In genomic region chr6:138773177-138774091, GRCh38 we compare ENCODE assay signal across 8 cellular contexts. TPM values are rescaled to one million over a fixed set of nuclear protein-coding genes. Genes with fewer than 3 reads are reported as not detected.
DNase-seq lines count a peak whose midpoint lies in the region; ATAC-seq and TF ChIP-seq lines count a peak whose summit lies in the region.

Gene CCDC28A (plus strand): TSS chr6:138773769. CDS start chr6:138776121, 2,352 bp downstream.

- peak within 1 kb of the TSS; percentile 94 for H3K27ac ChIP-seq in hepatocyte

- no peaks in the 10 kb centered on the region for H3K9me3 ChIP-seq in hepatocyte (ENCODE audit: low read depth)

- peak within 1 kb of the TSS; percentile 68 for H3K4me3 ChIP-seq in hepatocyte

- peak within 1 kb of the TSS; percentile 66 for H2AFZ ChIP-seq in hepatocyte

- H4K20me1 ChIP-seq in hepatocyte (ENCODE audit: insufficient read depth, poor library complexity, severe bottlenecking) = no peaks in the 10 kb centered on the region

- no peaks in the 10 kb centered on the region for H3K27me3 ChIP-seq in hepatocyte

- under 1% methylated on average over 47 of the region's 47 CpGs for WGBS in hepatocyte (ENCODE audit: low lambda C conversion rate, missing lambda C conversion rate)

- DNase-seq in NCI-H2081 (lab: John Stamatoyannopoulos, UW) (peak; percentile 91 to 93), T1000 (lab: John Stamatoyannopoulos, UW) (peak; percentile 92), astrocyte of the hippocampus (ENCODE audit: low read depth, low spot score) (peak; percentile 97), hepatocyte (ENCODE audit: low spot score) (peak; percentile 96), renal cortical epithelial cell (ENCODE audit: low read depth) (peak; percentile 90), cortex of kidney (lab: John Stamatoyannopoulos, UW) (no peak)

- H3K79me2 ChIP-seq in hepatocyte = peaks cover 9% of the 10 kb centered on the region

- H3K4me1 ChIP-seq in hepatocyte (ENCODE audit: insufficient read depth) = peaks cover 4% of the 10 kb centered on the region

- no peaks in the 10 kb centered on the region for H3K9me2 ChIP-seq in hepatocyte (replicated peaks; ENCODE audit: insufficient read depth)

- no peaks in the 10 kb centered on the region for H3K36me3 ChIP-seq in hepatocyte (replicated peaks; ENCODE audit: insufficient read depth, low read depth)

- ATAC-seq in GM18508 (IDR thresholded peaks at IDR 0.05; ENCODE audit: insufficient read depth, unreplicated experiment) (peak; percentile 71), HG03025 (IDR thresholded peaks at IDR 0.05; ENCODE audit: low FRiP score, unreplicated experiment) (peak; percentile 95)

- peak within 1 kb of the TSS; percentile 83 for H3K4me2 ChIP-seq in hepatocyte

- no peak for TF ChIP-seq CTCF in hepatocyte (IDR thresholded peaks at IDR 0.05; ENCODE audit: poor library complexity)

RNA-seq across cellular contexts. Expression of gene CCDC28A, which starts in this region (rescaled TPM):
- 11.8 and 12.0 TPM in 2 replicates for total RNA-seq in hepatocyte
- 8.9 and 9.1 TPM in 2 replicates for polyA plus RNA-seq in hepatocyte
- 8.3 and 20.0 TPM in 2 replicates for total RNA-seq in renal cortical epithelial cell
